18 cellular contexts compared by ENCODE assay signal in the genomic region with DNA sequence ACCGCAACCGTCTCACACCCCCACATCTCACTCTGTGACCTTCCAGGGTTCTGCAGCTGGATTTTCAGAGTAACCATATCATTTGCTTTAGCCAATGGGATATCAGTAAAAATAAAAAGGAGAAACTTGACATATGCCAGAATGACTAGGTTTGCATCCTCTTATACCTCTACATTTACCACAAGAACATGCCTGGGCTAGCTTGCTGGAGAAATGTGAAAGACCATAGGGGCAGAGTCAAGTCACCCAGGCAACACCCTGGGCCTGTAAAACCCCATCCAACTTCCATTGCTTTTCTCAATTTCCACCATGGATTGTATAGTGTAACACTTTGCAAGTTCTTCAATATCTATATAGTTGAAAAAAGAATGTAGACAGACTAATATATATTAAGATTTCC.
DNase-seq lines count a peak whose midpoint lies in the region; ATAC-seq, FAIRE-seq and TF ChIP-seq lines count a peak whose summit lies in the region.
"Had no signal": no experiment of that assay in that cellular context is flagged by ENCODE, and none has a peak within 500 bp of the region (broad histone marks: within the 10 kb centered on the region; RNA-seq: fewer than 3 reads in every experiment).

No MANE protein-coding gene starts in this region.

- RAD21 ChIA-PET in GM12878 (lab: Charles Lee; ENCODE audit: unreplicated experiment): no interaction called here

- no TSS peak for BruUV-seq in GM12878 (replicated peaks; lab: Mats Ljungman, UMichigan)

- H2AFZ ChIP-seq in GM12878 (ENCODE audit: control insufficient read depth, low read depth, low read length) (no peak overlapping the region), keratinocyte (ENCODE audit: control insufficient read depth, low read length) (no peak overlapping the region)

- POLR2A ChIA-PET in GM12878 (lab: Charles Lee): no interaction called here

- no peaks in the 10 kb centered on the region for H3K9me1 ChIP-seq in keratinocyte (ENCODE audit: control insufficient read depth, extremely low read depth, insufficient read depth, low read length)

- CTCF ChIA-PET in GM12878 (lab: Yijun Ruan, JAX): interaction anchor here (0.5 kb wide), 1 partner anchor 105 kb away, joined by 3 read pairs; no protein-coding TSS in a partner anchor

- H3K36me3 ChIP-seq in GM12878 (ENCODE audit: control insufficient read depth in 2 of 2, insufficient read depth in 2 of 2, low read length in 1 of 2) (no peaks in the 10 kb centered on the region), keratinocyte (ENCODE audit: control insufficient read depth in 2 of 2, extremely low read depth in 1 of 2, insufficient read depth in 2 of 2, low read length in 2 of 2) (no peaks in the 10 kb centered on the region)
- H3K36me3 ChIP-seq: BLaER1 had no signal

- no peaks in the 10 kb centered on the region for H3K9me3 ChIP-seq in GM12878 (replicated peaks; ENCODE audit: control insufficient read depth, insufficient read depth, low read length)
- no peaks in the 10 kb centered on the region for H3K9me3 ChIP-seq in keratinocyte (ENCODE audit: control insufficient read depth, low read depth, low read length)
- H3K9me3 ChIP-seq: A549 had no signal

- dilution Hi-C loops in keratinocyte (cut with MboI; ENCODE audit: extremely low pct_ligation_motif_present, low sequenced_read_pairs): no loop called here

- intact Hi-C loops in GM12878 (cut with micrococcal nuclease; ENCODE audit: unreplicated experiment): no loop called here

- ATAC-seq in GM18498 (IDR thresholded peaks at IDR 0.05; ENCODE audit: unreplicated experiment) (peak; percentile 68), HG03442 (IDR thresholded peaks at IDR 0.05; ENCODE audit: unreplicated experiment) (peak; percentile 81), GM12878 (no peak), GM18907 (IDR thresholded peaks at IDR 0.05; ENCODE audit: unreplicated experiment) (no peak)
- ATAC-seq: A549 had no signal

- 98% methylated on average over 2 of the region's 2 CpGs for WGBS in GM12878 (ENCODE audit: insufficient coverage, insufficient replicate concordance, low lambda C conversion rate, missing lambda C conversion rate)

- no peak for TF ChIP-seq POLR2A in GM12878 (IDR thresholded peaks at IDR 0.05; ENCODE audit: low read depth, low read length)

- H4K20me1 ChIP-seq in GM12878 (ENCODE audit: control insufficient read depth, insufficient read depth) (no peaks in the 10 kb centered on the region), keratinocyte (ENCODE audit: control insufficient read depth, extremely low read depth, insufficient read depth, low read length) (no peaks in the 10 kb centered on the region)
- H4K20me1 ChIP-seq: BLaER1 had no signal

- FAIRE-seq in GM12878 (lab: Jason Lieb, UNC): no peak
- peak; percentile 36 for FAIRE-seq in keratinocyte (lab: Jason Lieb, UNC)
- FAIRE-seq: A549, GM12891, GM19239, H1 had no signal

- TF ChIP-seq CTCF in GM12878 (IDR thresholded peaks at IDR 0.05 in 2 of 3, conservative IDR thresholded peaks at IDR 0.05 in 1 of 3; ENCODE audit: control insufficient read depth in 2 of 3, extremely low read depth in 1 of 3, insufficient read depth in 1 of 3, low read depth in 3 of 3, low read length in 3 of 3): no peak
- TF ChIP-seq CTCF in keratinocyte (optimal IDR thresholded peaks at IDR 0.05 in 1 of 3, IDR thresholded peaks at IDR 0.05 in 1 of 3, conservative IDR thresholded peaks at IDR 0.05 in 1 of 3; ENCODE audit: extremely low read depth in 1 of 3, insufficient read depth in 2 of 3, low read length in 3 of 3): no peak

- in situ Hi-C loops in GM12878 (cut with MboI): no loop called here

- H3K27ac ChIP-seq in GM12878 (ENCODE audit: control insufficient read depth, insufficient read depth) (no peak overlapping the region), keratinocyte (ENCODE audit: control insufficient read depth, insufficient read depth, low read length) (no peak overlapping the region)
- H3K27ac ChIP-seq: A549, BLaER1, KMS-11 had no signal

- H3K27me3 ChIP-seq in GM12878 (replicated peaks in 1 of 2; ENCODE audit: control insufficient read depth in 2 of 2, insufficient read depth in 2 of 2, low read length in 1 of 2) (no peaks in the 10 kb centered on the region), keratinocyte (ENCODE audit: control insufficient read depth, extremely low read depth, insufficient read depth, low read length) (no peaks in the 10 kb centered on the region)
- H3K27me3 ChIP-seq: BLaER1 had no signal

- TF ChIP-seq RAD21 in GM12878 (IDR thresholded peaks at IDR 0.05; ENCODE audit: insufficient read depth, low read depth, low read length): no peak

- SMC1A ChIA-PET in GM12878 (lab: Charles Lee; ENCODE audit: uncharacterized antibody, unreplicated experiment): interaction anchor here (0.9 kb wide), 1 partner anchor 12 kb away, joined by 3 read pairs; no protein-coding TSS in a partner anchor

- no peaks in the 10 kb centered on the region for H3K4me1 ChIP-seq in GM12878 (ENCODE audit: control insufficient read depth, insufficient read depth, low read length)
- no peaks in the 10 kb centered on the region for H3K4me1 ChIP-seq in keratinocyte (ENCODE audit: control insufficient read depth, extremely low read depth, insufficient read depth, low read length)
- H3K4me1 ChIP-seq: A549, BLaER1 had no signal

- no peak for TF ChIP-seq EP300 in GM12878 (IDR thresholded peaks at IDR 0.05; ENCODE audit: borderline replicate concordance in 1 of 2, control insufficient read depth in 1 of 2, low read depth in 2 of 2, low read length in 2 of 2)

- DNase-seq in GM12878 (ENCODE audit: low read depth, low spot score) (no peak), keratinocyte (ENCODE audit: low read depth, low spot score) (no peak), CD1c-positive myeloid dendritic cell (ENCODE audit: extremely low spot score) (no peak)
- no peak for DNase-seq in activated T-cell treated with anti-CD3 and anti-CD28 coated beads, Interleukin-2, amount 50 U/mL, for 1 hour
- DNase-seq: CD4-positive, CD25-positive, alpha-beta regulatory T cell; DMS53; GF-D8; HCEC 1CT; HFFc6 had no signal

- H3K4me2 ChIP-seq in GM12878 (ENCODE audit: control insufficient read depth, insufficient read depth) (no peak overlapping the region), keratinocyte (ENCODE audit: control insufficient read depth, extremely low read depth, insufficient read depth, low read depth, low read length) (no peak overlapping the region)
- H3K4me2 ChIP-seq: A549, BLaER1, KMS-11 had no signal

- H3K79me2 ChIP-seq in GM12878 (ENCODE audit: control insufficient read depth, insufficient read depth, low read length) (no peaks in the 10 kb centered on the region), keratinocyte (ENCODE audit: control insufficient read depth, insufficient read depth, low read length) (no peaks in the 10 kb centered on the region)

- H3K4me3 ChIP-seq in GM12878 (no peak overlapping the region), keratinocyte (ENCODE audit: control insufficient read depth in 2 of 3, extremely low read depth in 1 of 3, insufficient read depth in 2 of 3, low read depth in 1 of 3, low read length in 3 of 3) (no peak overlapping the region)
- H3K4me3 ChIP-seq: A549, BLaER1 had no signal

- no peak overlapping the region for H3K9ac ChIP-seq in GM12878 (ENCODE audit: control insufficient read depth, insufficient read depth, low read length)
- H3K9ac ChIP-seq in keratinocyte (ENCODE audit: control insufficient read depth, extremely low read depth, insufficient read depth, low read length): no peak overlapping the region
- H3K9ac ChIP-seq: BLaER1, KMS-11 had no signal

TF ChIP-seq in GM12878, 131 proteins besides CTCF, POLR2A, EP300 and RAD21:
- TF ChIP-seq MYC (IDR thresholded peaks at IDR 0.05; ENCODE audit: insufficient read depth, insufficient read length, insufficient replicate concordance, low read length, severe bottlenecking): no peak
- no peak for TF ChIP-seq SIN3A (IDR thresholded peaks at IDR 0.05; ENCODE audit: low read depth, low read length)
- 0 out of 2 replicates have a peak, but pooled peaks have one; percentile 8 for TF ChIP-seq RUNX3 (IDR thresholded peaks at IDR 0.05; ENCODE audit: low read length)

Comparison
In these comparisons a context has a peak if more than half of its experiments do, and no peak if none do; other contexts are left out.
1. ATAC-seq: peak in GM18498 (single experiment) and HG03442 (single experiment); none in GM12878 (single experiment) and GM18907 (single experiment).